Comparison of ENCODE assay signal across 1 cellular context in genomic region chr3:133488785-133489367, GRCh38.
TF ChIP-seq lines count a peak whose summit lies in the region.

No MANE protein-coding gene starts in this region.

TF ChIP-seq in K562, 482 proteins besides CTCF, POLR2A, EP300 and RAD21 (continued from another document):
- no peak for TF ChIP-seq PBX2 (CRISPR knock-in tag; IDR thresholded peaks at IDR 0.05; ENCODE audit: low read depth)
- peak; percentile 37 for TF ChIP-seq PBX2 (tag; conservative IDR thresholded peaks at IDR 0.05; ENCODE audit: low read depth)
- peak; percentile 60 for TF ChIP-seq ZNF384 (IDR thresholded peaks at IDR 0.05; ENCODE audit: low read depth, low read length)
- TF ChIP-seq PKNOX1 (IDR thresholded peaks at IDR 0.05): peak; percentile 76
- no peak for TF ChIP-seq RHOXF2B (CRISPR knock-in tag; conservative IDR thresholded peaks at IDR 0.05)
- TF ChIP-seq NFIC (IDR thresholded peaks at IDR 0.05): peak; percentile 48
